25 cellular contexts compared by ENCODE assay signal in genomic region chr11:9884601-9885000, GRCh38.
A peak's percentile ranks its signal among the peaks of the same experiment; 100 is the strongest.
DNase-seq lines count a peak whose midpoint lies in the region; ATAC-seq, FAIRE-seq and TF ChIP-seq lines count a peak whose summit lies in the region.
"Had no signal": no experiment of that assay in that cellular context is flagged by ENCODE, and none has a peak within 500 bp of the region (broad histone marks: within the 10 kb centered on the region; RNA-seq: fewer than 3 reads in every experiment).

No MANE protein-coding gene starts in this region.

- peaks cover 0 to 7% of the 10 kb centered on the region in 2 experiments for H3K36me3 ChIP-seq in mesenchymal stem cell (ENCODE audit: control insufficient read depth in 1 of 2, insufficient read depth in 2 of 2, low read depth in 1 of 2, low read length in 2 of 2)

- peak overlapping the region; percentile 25 for H3K9ac ChIP-seq in mesenchymal stem cell (ENCODE audit: low read length)

- no peaks in the 10 kb centered on the region; the same call in 1 of the 2 replicates for H3K27me3 Mint-ChIP-seq in WTC11 (ENCODE audit: low read depth)

- no peak overlapping the region for H3K4ac ChIP-seq in mesenchymal stem cell (ENCODE audit: low read depth in 1 of 2, low read length in 2 of 2)

- no peak for ATAC-seq in WTC11
- ATAC-seq: HCT116, SK-N-SH treated with all-trans-retinoic acid at 6 μM for 48 hours had no signal

- H2BK5ac ChIP-seq in mesenchymal stem cell (ENCODE audit: low read depth, low read length, poor library complexity, severe bottlenecking) = no peak overlapping the region

- POLR2A ChIA-PET in WTC11 (lab: Charles Lee) = no interaction called here

- H2AK5ac ChIP-seq in mesenchymal stem cell (ENCODE audit: low read length, severe bottlenecking) = no peak overlapping the region

- no peaks in the 10 kb centered on the region for H3K36me3 Mint-ChIP-seq in WTC11

- CTCF ChIA-PET in WTC11 (lab: Charles Lee) = interaction anchor here (0.6 kb wide), 1 partner anchor 99 kb away, joined by 5 read pairs; no protein-coding TSS in a partner anchor

- H2BK15ac ChIP-seq in mesenchymal stem cell (ENCODE audit: low read depth, poor library complexity, severe bottlenecking) = no peak overlapping the region

- in situ Hi-C loops in GM13977 (cut with MboI; ENCODE audit: low pct_unique_long_range_greater_than_20kb, low sequenced_read_pairs, unreplicated experiment) = no loop called here

- H3K27ac ChIP-seq in mesenchymal stem cell (ENCODE audit: low read length, poor library complexity, severe bottlenecking) = no peak overlapping the region
- H3K27ac ChIP-seq: 22Rv1 had no signal

- no peaks in the 10 kb centered on the region for H3K9me3 ChIP-seq in mesenchymal stem cell (ENCODE audit: control insufficient read depth, low read length)

- TF ChIP-seq CTCF in WTC11 (IDR thresholded peaks at IDR 0.05) = no peak
- no peak for TF ChIP-seq CTCF in GM13977 (IDR thresholded peaks at IDR 0.05; ENCODE audit: extremely low read depth, insufficient read depth, missing control alignments)

- H3K18ac ChIP-seq in mesenchymal stem cell (ENCODE audit: low read depth in 1 of 2, low read length in 2 of 2) = no peak overlapping the region

- H4K91ac ChIP-seq in mesenchymal stem cell (ENCODE audit: low read length) = no peak overlapping the region

- DNase-seq in AG08395 (ENCODE audit: low spot score) (peak; percentile 21), GM12892 (ENCODE audit: insufficient read length) (no peak), WTC11 (ENCODE audit: low spot score) (no peak), mesenchymal stem cell (peak; percentile 14), GM12891 (ENCODE audit: insufficient read length, low spot score) (no peak), GM13977 (ENCODE audit: low spot score) (no peak), NCI-H524 (lab: John Stamatoyannopoulos, UW) (no peak), KG1 (lab: John Stamatoyannopoulos, UW) (no peak)
- DNase-seq: ACHN; GF-D8; GOT3; NCI-H1092; NCI-H1436; NCI-H187 treated with DMSO at 0.1 percent for 48 hours; NCI-H2227 treated with DMSO at 0.1 percent for 48 hours; NCI-H510A; NCI-H774; NK-92 treated with Interleukin-12 subunit alpha and Interleukin-12 subunit beta, amount 100 ng/mL, for 24 hours; SIG-M5 had no signal

- peaks cover 22% of the 10 kb centered on the region for H3K4me1 Mint-ChIP-seq in WTC11
- H3K4me1 Mint-ChIP-seq: CD14-positive monocyte, IgD-negative memory B cell had no signal

- H3K23ac ChIP-seq in mesenchymal stem cell (ENCODE audit: low read length in 2 of 2) = no peak overlapping the region

- FAIRE-seq in GM12892 (lab: Jason Lieb, UNC) = peak; percentile 42
- no peak for FAIRE-seq in GM12891 (lab: Jason Lieb, UNC)

- H3K9me3 Mint-ChIP-seq in WTC11 = no peaks in the 10 kb centered on the region
- H3K9me3 Mint-ChIP-seq: CD14-positive monocyte, IgD-negative memory B cell had no signal

- H3K4me1 ChIP-seq in mesenchymal stem cell (ENCODE audit: control insufficient read depth, insufficient read depth, low read depth, low read length) = no peaks in the 10 kb centered on the region

- peaks cover 7% of the 10 kb centered on the region for H3K79me1 ChIP-seq in mesenchymal stem cell (replicated peaks; ENCODE audit: low read length, poor library complexity, severe bottlenecking)

- WGBS in mesenchymal stem cell = 94% methylated on average over 2 of the region's 2 CpGs

- no peaks in the 10 kb centered on the region for H3K27me3 ChIP-seq in mesenchymal stem cell (ENCODE audit: control insufficient read depth in 1 of 2, insufficient read depth in 1 of 2, low read length in 2 of 2)

- H3K27ac Mint-ChIP-seq in WTC11 = peak overlapping the region; percentile 20; the same call in 1 of the 2 replicates
- H3K27ac Mint-ChIP-seq: B cell, CD14-positive monocyte, IgD-negative memory B cell had no signal

- no peak overlapping the region for H3K4me3 Mint-ChIP-seq in WTC11
- H3K4me3 Mint-ChIP-seq: B cell, CD14-positive monocyte had no signal

- no peak overlapping the region for H2AFZ ChIP-seq in mesenchymal stem cell (ENCODE audit: low read depth, low read length)

- H2BK120ac ChIP-seq in mesenchymal stem cell (ENCODE audit: low read depth, low read length) = no peak overlapping the region

- H4K8ac ChIP-seq in mesenchymal stem cell (ENCODE audit: low read length) = no peak overlapping the region

- H3K4me3 ChIP-seq in mesenchymal stem cell (ENCODE audit: insufficient read depth in 1 of 2, low read depth in 1 of 2, low read length in 2 of 2) = no peak overlapping the region

- no peak overlapping the region for H2BK12ac ChIP-seq in mesenchymal stem cell (ENCODE audit: low read length in 2 of 2)

- H3K4me2 ChIP-seq in mesenchymal stem cell (ENCODE audit: low read length, poor library complexity, severe bottlenecking) = no peak overlapping the region

- TF ChIP-seq POLR2A in GM12892 (IDR thresholded peaks at IDR 0.05; ENCODE audit: low read depth, low read length) (no peak), GM12891 (IDR thresholded peaks at IDR 0.05; ENCODE audit: low read depth, low read length) (no peak)

- no peak overlapping the region for H3K14ac ChIP-seq in mesenchymal stem cell (ENCODE audit: low read length in 2 of 2)

TF ChIP-seq in WTC11, 78 proteins besides CTCF, POLR2A, EP300 and RAD21 (continues in another document):
- TF ChIP-seq PRDM15 (CRISPR knock-in tag; IDR thresholded peaks at IDR 0.05) = no peak

TF ChIP-seq in GM12891, 5 proteins besides CTCF, POLR2A, EP300 and RAD21:
- TF ChIP-seq POU2F2 (IDR thresholded peaks at IDR 0.05; ENCODE audit: low read depth, low read length) (no peak), POLR2AphosphoS5 (IDR thresholded peaks at IDR 0.05; ENCODE audit: low read depth, low read length) (no peak), SPI1 (IDR thresholded peaks at IDR 0.05; ENCODE audit: low read depth, low read length) (no peak), TAF1 (IDR thresholded peaks at IDR 0.05; ENCODE audit: low read depth, low read length) (no peak), PAX5 (IDR thresholded peaks at IDR 0.05; ENCODE audit: insufficient read depth, low read length, severe bottlenecking) (no peak)
TF ChIP-seq in GM12891: peak in this region for 0.

Comparison
In these comparisons a context has a peak if more than half of its experiments do, and no peak if none do; other contexts are left out.
1. DNase-seq: peak in AG08395 (single experiment) and mesenchymal stem cell (single experiment); none in GM12892 (single experiment), WTC11 (single experiment), GM12891 (single experiment), GM13977 (single experiment), NCI-H524 (0 of 2) and KG1 (single experiment).